In genomic region chr11:75982309-75982708, GRCh38 we compare ENCODE assay signal across 1 cellular context.
TF ChIP-seq lines count a peak whose summit lies in the region.

No MANE protein-coding gene starts in this region.

TF ChIP-seq in SK-N-SH treated with all-trans-retinoic acid at 6 μM for 48 hours, 23 proteins besides CTCF, POLR2A, EP300 and RAD21 (continued from another document):
- TF ChIP-seq CREB5 (CRISPR knock-in tag; IDR thresholded peaks at IDR 0.05; ENCODE audit: low read depth) (no peak), PATZ1 (CRISPR knock-in tag; IDR thresholded peaks at IDR 0.05; ENCODE audit: borderline replicate concordance) (no peak), BACH2 (CRISPR knock-in tag; IDR thresholded peaks at IDR 0.05; ENCODE audit: borderline replicate concordance) (no peak), ZNF70 (CRISPR knock-in tag; IDR thresholded peaks at IDR 0.05) (no peak), GLIS3 (CRISPR knock-in tag; IDR thresholded peaks at IDR 0.05) (no peak)
